Comparison of ENCODE assay signal across 10 cellular contexts in genomic region chr5:160469156-160470144, GRCh38. TPM values are rescaled to one million over a fixed set of nuclear protein-coding genes. Genes with fewer than 3 reads are reported as not detected.
DNase-seq lines count a peak whose midpoint lies in the region; ATAC-seq and TF ChIP-seq lines count a peak whose summit lies in the region.
"Had no signal": no experiment of that assay in that cellular context is flagged by ENCODE, and none has a peak within 500 bp of the region (broad histone marks: within the 10 kb centered on the region; RNA-seq: fewer than 3 reads in every experiment).

No MANE protein-coding gene starts in this region.

- DNase-seq in activated CD4-positive, alpha-beta T cell treated with anti-CD3 and anti-CD28 coated beads, Interleukin-2, amount 10 ng/mL, durations not matched to agents 24 days and 14 days = peak; percentile 67
- DNase-seq in activated CD4-positive, alpha-beta T cell treated with anti-CD3 and anti-CD28 coated beads, Interleukin-2, amount 50 U/mL, for 1 hour = no peak
- DNase-seq in NAMALWA (ENCODE audit: low spot score) = peak; percentile 20
- peak; percentile 42 for DNase-seq in choroid plexus epithelial cell (ENCODE audit: low read depth)
- DNase-seq in WTC11 (ENCODE audit: low spot score) = no peak
- DNase-seq in Right ventricle myocardium inferior (ENCODE audit: missing footprints) = no peak

- peak overlapping the region in 19 of 21 experiments; percentile 0 to 91 (median 76) for H3K27ac ChIP-seq in skin epidermis
- H3K27ac ChIP-seq: A549 had no signal

- CTCF ChIA-PET in WTC11 (lab: Charles Lee) = no interaction called here

- peak overlapping the region; percentile 86 for H3K27ac Mint-ChIP-seq in activated CD4-positive, alpha-beta T cell treated with anti-CD3 and anti-CD28 coated beads, Interleukin-2, amount 10 ng/mL, durations not matched to agents 24 days and 14 days
- no peak overlapping the region for H3K27ac Mint-ChIP-seq in WTC11

- peak overlapping the region; percentile 100 for H3K4me3 Mint-ChIP-seq in activated CD4-positive, alpha-beta T cell treated with anti-CD3 and anti-CD28 coated beads, Interleukin-2, amount 10 ng/mL, durations not matched to agents 24 days and 14 days
- no peak overlapping the region for H3K4me3 Mint-ChIP-seq in WTC11

- ATAC-seq in WTC11 = no peak
- no peak for ATAC-seq in Right ventricle myocardium inferior
- no peak for ATAC-seq in GM19324 (IDR thresholded peaks at IDR 0.05; ENCODE audit: low FRiP score, unreplicated experiment)
- ATAC-seq: A549 had no signal

- peaks cover 65% of the 10 kb centered on the region for H3K4me1 Mint-ChIP-seq in activated CD4-positive, alpha-beta T cell treated with anti-CD3 and anti-CD28 coated beads, Interleukin-2, amount 10 ng/mL, durations not matched to agents 24 days and 14 days
- H3K4me1 Mint-ChIP-seq in WTC11 = peaks cover 45% of the 10 kb centered on the region

- H3K36me3 Mint-ChIP-seq in activated CD4-positive, alpha-beta T cell treated with anti-CD3 and anti-CD28 coated beads, Interleukin-2, amount 10 ng/mL, durations not matched to agents 24 days and 14 days (ENCODE audit: low read depth) = peaks cover 48% of the 10 kb centered on the region
- no peaks in the 10 kb centered on the region for H3K36me3 Mint-ChIP-seq in WTC11

- no peaks in the 10 kb centered on the region for H3K9me3 Mint-ChIP-seq in activated CD4-positive, alpha-beta T cell treated with anti-CD3 and anti-CD28 coated beads, Interleukin-2, amount 10 ng/mL, durations not matched to agents 24 days and 14 days
- H3K9me3 Mint-ChIP-seq in WTC11 = no peaks in the 10 kb centered on the region

- intact Hi-C loops in activated CD4-positive, alpha-beta T cell treated with anti-CD3 and anti-CD28 coated beads, Interleukin-2, amount 10 ng/mL, durations not matched to agents 24 days and 14 days (cut with micrococcal nuclease) = no loop called here
- intact Hi-C loops in Right ventricle myocardium inferior (cut with DNase I) = no loop called here

- H3K4me3 ChIP-seq in choroid plexus epithelial cell (ENCODE audit: low read depth, low read length) (peak overlapping the region; percentile 59), skin epidermis (peak overlapping the region in 6 of 7 experiments; percentile 25 to 43 (median 36))
- H3K4me3 ChIP-seq: A549, lung had no signal

- TF ChIP-seq CTCF in choroid plexus epithelial cell (conservative IDR thresholded peaks at IDR 0.05; ENCODE audit: low read depth, low read length) (no peak), WTC11 (IDR thresholded peaks at IDR 0.05) (no peak)

- POLR2A ChIA-PET in WTC11 (lab: Charles Lee) = no interaction called here

- no peaks in the 10 kb centered on the region for H3K27me3 Mint-ChIP-seq in activated CD4-positive, alpha-beta T cell treated with anti-CD3 and anti-CD28 coated beads, Interleukin-2, amount 10 ng/mL, durations not matched to agents 24 days and 14 days
- H3K27me3 Mint-ChIP-seq in WTC11 (ENCODE audit: low read depth) = no peaks in the 10 kb centered on the region; the same call in 1 of the 2 replicates

TF ChIP-seq in WTC11, 78 proteins besides CTCF, POLR2A, EP300 and RAD21 (continues in another document):
- TF ChIP-seq ZNF317 (CRISPR knock-in tag; IDR thresholded peaks at IDR 0.05; ENCODE audit: borderline replicate concordance, low read depth) (no peak), ARID4B (CRISPR knock-in tag; IDR thresholded peaks at IDR 0.05; ENCODE audit: borderline replicate concordance) (no peak), USF1 (CRISPR knock-in tag; IDR thresholded peaks at IDR 0.05) (no peak), ATF1 (CRISPR knock-in tag; IDR thresholded peaks at IDR 0.05) (no peak), PRDM15 (CRISPR knock-in tag; IDR thresholded peaks at IDR 0.05) (no peak)

RNA-seq across cellular contexts. Expression of gene PTTG1, which starts 47.8 kb away (rescaled TPM):
- 88.9 and 94.3 TPM in 2 replicates for total RNA-seq in activated CD4-positive, alpha-beta T cell treated with anti-CD3 and anti-CD28 coated beads, Interleukin-2, amount 10 ng/mL, durations not matched to agents 24 days and 14 days
- total RNA-seq in WTC11 (2021) (239 to 273 TPM (median 270 TPM) in 3 replicates), Right ventricle myocardium inferior (1.4 TPM)

RNA-seq across cellular contexts. Expression of gene SLU7, which starts 50.6 kb away (rescaled TPM):
- 38.4 and 39.8 TPM in 2 replicates for total RNA-seq in activated CD4-positive, alpha-beta T cell treated with anti-CD3 and anti-CD28 coated beads, Interleukin-2, amount 10 ng/mL, durations not matched to agents 24 days and 14 days
- 28.7 to 33.3 TPM (median 32.5 TPM) in 3 replicates for total RNA-seq in WTC11 (2021)
- total RNA-seq in Right ventricle myocardium inferior = 46.9 TPM

Comparison
In these comparisons a context has a peak if more than half of its experiments do, and no peak if none do; other contexts are left out.
1. DNase-seq: peak in activated CD4-positive, alpha-beta T cell treated with anti-CD3 and anti-CD28 coated beads, Interleukin-2, amount 10 ng/mL, durations not matched to agents 24 days and 14 days (single experiment), NAMALWA (single experiment) and choroid plexus epithelial cell (single experiment); none in activated CD4-positive, alpha-beta T cell treated with anti-CD3 and anti-CD28 coated beads, Interleukin-2, amount 50 U/mL, for 1 hour (single experiment), WTC11 (single experiment) and Right ventricle myocardium inferior (single experiment).
2. RNA of gene PTTG1, which starts 47.8 kb away (total RNA-seq): 239 to 273 TPM in WTC11 and 88.9 to 94.3 TPM in activated CD4-positive, alpha-beta T cell treated with anti-CD3 and anti-CD28 coated beads, Interleukin-2, amount 10 ng/mL, durations not matched to agents 24 days and 14 days; 1.4 TPM in Right ventricle myocardium inferior (single experiment); every median in the first group is over 10 times any median in the second.